In the genomic region with DNA sequence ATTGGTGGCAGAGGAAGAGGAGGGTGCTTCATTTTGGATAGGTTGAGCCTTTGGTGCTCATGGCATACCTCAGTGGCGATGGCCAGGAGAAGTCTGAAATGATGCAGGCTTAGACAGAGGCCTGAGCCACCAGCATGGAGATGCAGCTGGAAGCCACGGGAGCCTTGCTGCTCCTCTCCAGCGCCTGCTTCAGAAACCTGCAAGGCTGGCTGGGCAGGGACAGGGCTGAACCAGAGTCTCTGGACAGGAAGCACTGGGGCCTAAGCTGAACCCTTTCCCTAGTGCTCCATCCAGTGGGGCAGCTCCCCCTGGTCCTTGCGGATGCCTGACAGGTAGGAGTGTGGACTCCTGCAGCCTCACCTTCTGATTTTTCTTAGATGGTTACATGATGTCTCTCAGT, we compare ENCODE assay signal across 1 cellular context.
TF ChIP-seq lines count a peak whose summit lies in the region.

No MANE protein-coding gene starts in this region.

TF ChIP-seq in HepG2, 621 proteins besides CTCF, POLR2A, EP300 and RAD21:
- no peak for TF ChIP-seq JUND (CRISPR knock-in tag; IDR thresholded peaks at IDR 0.05)
- TF ChIP-seq ZNF30 (CRISPR knock-in tag; IDR thresholded peaks at IDR 0.05), result no peak
- no peak for TF ChIP-seq BORCS8-MEF2B (CRISPR knock-in tag; IDR thresholded peaks at IDR 0.05)
- no peak for TF ChIP-seq ZNF773 (CRISPR knock-in tag; IDR thresholded peaks at IDR 0.05; ENCODE audit: borderline replicate concordance)
